In the genomic region with DNA sequence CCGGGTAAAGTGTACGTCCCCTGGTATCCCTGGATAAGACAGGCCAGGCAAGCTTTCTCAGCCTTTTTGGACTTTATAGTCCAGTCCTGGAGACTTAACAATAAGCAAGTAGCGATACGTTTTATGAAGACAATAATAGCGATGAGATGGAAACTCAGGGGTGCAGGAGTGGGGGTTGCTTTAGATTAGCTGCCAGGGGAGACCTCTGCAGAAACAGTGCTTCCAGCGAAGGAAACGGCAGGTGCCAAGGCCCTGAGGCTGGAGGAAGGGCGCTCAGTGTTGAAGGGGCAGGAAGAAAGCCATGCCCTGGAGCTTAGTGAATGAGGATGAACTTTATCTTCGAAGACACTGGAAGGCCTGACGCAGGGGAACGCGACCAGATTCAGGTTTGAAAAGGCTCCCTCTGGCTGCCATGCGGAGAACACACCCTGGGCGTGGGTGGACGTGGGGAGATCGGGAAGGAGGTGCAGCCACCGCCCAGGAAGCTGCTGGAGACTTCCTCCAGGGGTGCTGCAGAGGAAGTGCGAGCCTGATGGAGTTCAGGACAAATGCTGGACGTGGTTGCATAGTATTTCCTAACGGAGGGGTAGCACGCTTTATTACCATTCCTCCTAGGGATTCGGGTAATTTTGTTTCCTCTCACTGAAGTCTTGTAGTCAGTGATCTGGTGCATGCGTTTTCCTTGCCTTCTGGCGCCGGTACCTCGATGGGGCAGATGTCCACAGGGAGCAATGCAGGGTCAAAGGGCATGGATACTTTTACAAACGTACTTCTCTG, we compare ENCODE assay signal across 8 cellular contexts. TPM values are rescaled to one million over a fixed set of nuclear protein-coding genes. Genes with fewer than 3 reads are reported as not detected.
DNase-seq lines count a peak whose midpoint lies in the region; ATAC-seq and TF ChIP-seq lines count a peak whose summit lies in the region.

No MANE protein-coding gene starts in this region.

- no peaks in the 10 kb centered on the region for H3K36me3 ChIP-seq in neural cell (ENCODE audit: insufficient read depth, low read length)

- no peaks in the 10 kb centered on the region for H3K9me3 ChIP-seq in neural cell (ENCODE audit: low read length)

- DNase-seq in CMK (ENCODE audit: low read depth) (peak; percentile 85), activated T-cell treated with anti-CD3 and anti-CD28 coated beads for 4 hours (peak; percentile 78), fibroblast of mammary gland (ENCODE audit: low read depth) (peak; percentile 94), superior temporal gyrus (ENCODE audit: extremely low spot score) (peak; percentile 89), NCI-H1436 (lab: John Stamatoyannopoulos, UW) (no peak)

- peak overlapping the region; percentile 44 for H3K4me3 ChIP-seq in fibroblast of mammary gland (ENCODE audit: control insufficient read depth, low read depth, low read length)
- peak overlapping the region; percentile 72 for H3K4me3 ChIP-seq in neural cell (ENCODE audit: low read length)

- peak overlapping the region; percentile 56 for H3K4me2 ChIP-seq in neural cell (ENCODE audit: low read length)

- H3K9ac ChIP-seq in neural cell (ENCODE audit: low read length): peak overlapping the region; percentile 76

- peak; percentile 51 for ATAC-seq in GM21515 (IDR thresholded peaks at IDR 0.05; ENCODE audit: unreplicated experiment)

- H2AFZ ChIP-seq in neural cell (ENCODE audit: low read depth, low read length): no peak overlapping the region

- TF ChIP-seq RAD21 in Ishikawa (IDR thresholded peaks at IDR 0.05; ENCODE audit: low read depth) (peak; percentile 46; the same call in 1 of the 2 replicates), neural cell (conservative IDR thresholded peaks at IDR 0.05) (peak; percentile 56)

- H3F3A ChIP-seq in neural cell (ENCODE audit: insufficient read depth, low read length, poor library complexity, severe bottlenecking): no peaks in the 10 kb centered on the region

- no peaks in the 10 kb centered on the region for H3K9me2 ChIP-seq in neural cell (ENCODE audit: insufficient read depth, low read length)

- no peaks in the 10 kb centered on the region for H3K79me2 ChIP-seq in neural cell (replicated peaks; ENCODE audit: insufficient read depth, low read length)

- no peaks in the 10 kb centered on the region for H4K20me1 ChIP-seq in neural cell (ENCODE audit: insufficient read depth)

- H3K27me3 ChIP-seq in neural cell (ENCODE audit: insufficient read depth, low read depth, low read length): no peaks in the 10 kb centered on the region

- TF ChIP-seq EP300 in Ishikawa (IDR thresholded peaks at IDR 0.05; ENCODE audit: borderline replicate concordance): no peak
- no peak for TF ChIP-seq EP300 in neural cell (conservative IDR thresholded peaks at IDR 0.05; ENCODE audit: poor library complexity, severe bottlenecking)

- TF ChIP-seq CTCF in fibroblast of mammary gland (conservative IDR thresholded peaks at IDR 0.05; ENCODE audit: control insufficient read depth, insufficient read depth, low read depth, low read length) (peak; percentile 94), neural cell (IDR thresholded peaks at IDR 0.05; ENCODE audit: poor library complexity, severe bottlenecking) (peak; percentile 79)

- H3K27ac ChIP-seq in neural cell (ENCODE audit: low read length): peak overlapping the region; percentile 91

TF ChIP-seq in Ishikawa, 13 proteins besides CTCF, POLR2A, EP300 and RAD21:
- no peak for TF ChIP-seq CEBPB (IDR thresholded peaks at IDR 0.05)
- TF ChIP-seq EGR1 (IDR thresholded peaks at IDR 0.05): peak; percentile 99
- no peak for TF ChIP-seq TEAD4 (IDR thresholded peaks at IDR 0.05)
- TF ChIP-seq ZBTB7A (IDR thresholded peaks at IDR 0.05; ENCODE audit: low read depth): no peak
- TF ChIP-seq NFIC (IDR thresholded peaks at IDR 0.05): no peak
- TF ChIP-seq, protein P1, sequence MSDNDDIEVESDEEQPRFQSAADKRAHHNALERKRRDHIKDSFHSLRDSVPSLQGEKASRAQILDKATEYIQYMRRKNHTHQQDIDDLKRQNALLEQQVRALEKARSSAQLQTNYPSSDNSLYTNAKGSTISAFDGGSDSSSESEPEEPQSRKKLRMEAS (IDR thresholded peaks at IDR 0.05): peak; percentile 77
- 0 out of 2 replicates have a peak, but pooled peaks have one; percentile 17 for TF ChIP-seq TAF1 (IDR thresholded peaks at IDR 0.05; ENCODE audit: low read depth)
- no peak for TF ChIP-seq YY1 (IDR thresholded peaks at IDR 0.05; ENCODE audit: low read depth)
- no peak for TF ChIP-seq FOXM1 (IDR thresholded peaks at IDR 0.05; ENCODE audit: borderline replicate concordance, low read depth)
TF ChIP-seq in Ishikawa: peak in this region for 3.

TF ChIP-seq in neural cell, 6 proteins besides CTCF, POLR2A, EP300 and RAD21:
- TF ChIP-seq POLR2AphosphoS5 (IDR thresholded peaks at IDR 0.05): no peak
- TF ChIP-seq REST (IDR thresholded peaks at IDR 0.05; ENCODE audit: borderline replicate concordance): no peak
- TF ChIP-seq SMC3 (conservative IDR thresholded peaks at IDR 0.05; ENCODE audit: poor library complexity): peak; percentile 71

RNA-seq across cellular contexts. Expression of gene UBC, which starts 26.1 kb away (rescaled TPM):
- polyA plus RNA-seq in neural cell: 1,173 and 1,177 TPM in 2 replicates
- polyA minus RNA-seq in neural cell: 1,245 and 1,326 TPM in 2 replicates

RNA-seq across cellular contexts. Expression of gene DHX37, which starts 48.4 kb away (rescaled TPM):
- 4.7 and 5.2 TPM in 2 replicates for polyA plus RNA-seq in neural cell
- polyA minus RNA-seq in neural cell: 8.1 and 8.3 TPM in 2 replicates

RNA-seq across cellular contexts. Expression of gene BRI3BP, which starts 52.9 kb away (rescaled TPM):
- polyA plus RNA-seq in neural cell: 10.1 and 11.0 TPM in 2 replicates
- 21.9 and 24.1 TPM in 2 replicates for polyA minus RNA-seq in neural cell
